ENCODE assay signal across 9 cellular contexts in the genomic region with DNA sequence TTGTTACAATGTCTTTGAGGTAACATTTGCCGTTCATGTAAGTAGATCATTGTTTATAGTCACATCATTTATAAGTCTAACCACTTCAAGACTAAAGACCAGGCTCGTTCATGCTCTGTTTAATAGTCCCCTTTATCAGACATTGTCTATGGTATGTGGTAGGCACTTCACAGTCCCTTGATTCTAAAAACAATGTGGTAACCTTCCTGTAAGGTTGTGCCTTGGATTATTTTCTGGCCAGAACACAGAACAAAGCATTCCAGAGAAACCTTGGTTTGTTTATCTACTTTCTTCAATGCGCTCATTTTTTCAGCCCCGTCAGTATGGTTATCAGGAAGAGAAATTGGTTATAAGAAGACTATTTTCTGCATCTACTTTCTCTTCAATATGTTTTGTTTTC.
"Had no signal": no experiment of that assay in that cellular context is flagged by ENCODE, and none has a peak within 500 bp of the region (broad histone marks: within the 10 kb centered on the region; RNA-seq: fewer than 3 reads in every experiment).

No MANE protein-coding gene starts in this region.

- H3K4me3 ChIP-seq: lung, thyroid gland had no signal

- H3K27ac Mint-ChIP-seq: activated naive CD4-positive, alpha-beta T cell treated with anti-CD3 and anti-CD28 coated beads, Interleukin-2, amount 10 ng/mL, durations not matched to agents 7 days and 5 days; activated T-helper 2 cell treated with anti-CD3 and anti-CD28 coated beads, Interferon-gamma antibody, Interleukin-2, Interleukin-4, amounts not matched to agents 10 μg/mL and 5 μg/mL and 100 μg/mL, durations not matched to agents 14 hours and 24 hours and 36 hours; natural killer cell had no signal

- H3K36me3 Mint-ChIP-seq: activated naive CD4-positive, alpha-beta T cell treated with anti-CD3 and anti-CD28 coated beads, Interleukin-2, amount 10 ng/mL, durations not matched to agents 7 days and 5 days; natural killer cell had no signal

- DNase-seq: activated CD4-positive, alpha-beta T cell treated with anti-CD3 and anti-CD28 coated beads, Interleukin-2, amount 50 U/mL, for 1 hour; activated naive CD4-positive, alpha-beta T cell treated with anti-CD3 and anti-CD28 coated beads, Interleukin-2, amount 10 ng/mL, durations not matched to agents 7 days and 5 days; foreskin melanocyte; natural killer cell; occipital lobe; T-helper 2 cell; thyroid gland had no signal

- ATAC-seq: natural killer cell had no signal

- H3K4me3 Mint-ChIP-seq: activated naive CD4-positive, alpha-beta T cell treated with anti-CD3 and anti-CD28 coated beads, Interleukin-2, amount 10 ng/mL, durations not matched to agents 7 days and 5 days; natural killer cell had no signal

- H3K9me3 Mint-ChIP-seq: activated naive CD4-positive, alpha-beta T cell treated with anti-CD3 and anti-CD28 coated beads, Interleukin-2, amount 10 ng/mL, durations not matched to agents 7 days and 5 days; activated T-helper 2 cell treated with anti-CD3 and anti-CD28 coated beads, Interferon-gamma antibody, Interleukin-2, Interleukin-4, amounts not matched to agents 10 μg/mL and 5 μg/mL and 100 μg/mL, durations not matched to agents 14 hours and 24 hours and 36 hours had no signal

- H3K36me3 ChIP-seq: thyroid gland had no signal

- H3K9me3 ChIP-seq: thyroid gland had no signal

- H3K4me1 Mint-ChIP-seq: activated naive CD4-positive, alpha-beta T cell treated with anti-CD3 and anti-CD28 coated beads, Interleukin-2, amount 10 ng/mL, durations not matched to agents 7 days and 5 days; natural killer cell had no signal
